ENCODE assay signal across 20 cellular contexts in genomic region chr11:117679464-117679863, GRCh38.
DNase-seq lines count a peak whose midpoint lies in the region; ATAC-seq and TF ChIP-seq lines count a peak whose summit lies in the region.
"Had no signal": no experiment of that assay in that cellular context is flagged by ENCODE, and none has a peak within 500 bp of the region (broad histone marks: within the 10 kb centered on the region; RNA-seq: fewer than 3 reads in every experiment).

No MANE protein-coding gene starts in this region.

- H3K79me2 ChIP-seq in GM23338 (replicated peaks; ENCODE audit: insufficient read depth) (no peaks in the 10 kb centered on the region), hepatocyte (no peaks in the 10 kb centered on the region), neural progenitor cell (ENCODE audit: low read depth) (no peaks in the 10 kb centered on the region)

- TF ChIP-seq CTCF in GM23338 (conservative IDR thresholded peaks at IDR 0.05; ENCODE audit: low read depth in 2 of 2) (no peak), WTC11 (IDR thresholded peaks at IDR 0.05) (no peak), hepatocyte (IDR thresholded peaks at IDR 0.05; ENCODE audit: poor library complexity) (no peak), neural progenitor cell (IDR thresholded peaks at IDR 0.05) (no peak)

- no peak overlapping the region for H3K9ac ChIP-seq in neural progenitor cell
- H3K9ac ChIP-seq: SK-N-SH had no signal

- H3K27ac ChIP-seq in GM23338 (ENCODE audit: low read depth) (no peak overlapping the region), hepatocyte (peak overlapping the region; percentile 73), neural progenitor cell (no peak overlapping the region)

- CTCF ChIA-PET in WTC11 (lab: Charles Lee), result interaction anchor here (0.8 to 1.6 kb wide), 6 partner anchors 24 to 253 kb away, joined by 3 to 5 read pairs (median 3); no protein-coding TSS in a partner anchor

- H3F3A ChIP-seq in GM23338 (replicated peaks; ENCODE audit: low read depth), result no peaks in the 10 kb centered on the region
- H3F3A ChIP-seq in neural progenitor cell (ENCODE audit: low read depth), result no peaks in the 10 kb centered on the region

- H3K36me3 ChIP-seq in GM23338 (ENCODE audit: insufficient read depth) (no peaks in the 10 kb centered on the region), hepatocyte (replicated peaks; ENCODE audit: insufficient read depth, low read depth) (no peaks in the 10 kb centered on the region), neural progenitor cell (no peaks in the 10 kb centered on the region)

- H3K27ac Mint-ChIP-seq in GM23338, result no peak overlapping the region
- no peak overlapping the region for H3K27ac Mint-ChIP-seq in WTC11
- H3K27ac Mint-ChIP-seq in neural progenitor cell, result peak overlapping the region; percentile 68

- H3K9me2 ChIP-seq in GM23338 (ENCODE audit: insufficient read depth) (no peaks in the 10 kb centered on the region), hepatocyte (replicated peaks; ENCODE audit: insufficient read depth) (no peaks in the 10 kb centered on the region)
- H3K9me2 ChIP-seq: SK-N-SH had no signal

- H3K4me1 Mint-ChIP-seq in GM23338 (peaks cover 38% of the 10 kb centered on the region), WTC11 (peaks cover 42% of the 10 kb centered on the region), neural progenitor cell (peaks cover 35% of the 10 kb centered on the region)

- no peaks in the 10 kb centered on the region for H3K36me3 Mint-ChIP-seq in GM23338 (ENCODE audit: low read depth)
- no peaks in the 10 kb centered on the region for H3K36me3 Mint-ChIP-seq in WTC11
- no peaks in the 10 kb centered on the region for H3K36me3 Mint-ChIP-seq in neural progenitor cell

- POLR2A ChIA-PET in WTC11 (lab: Charles Lee), result no interaction called here

- H3K9me3 ChIP-seq in hepatocyte (ENCODE audit: low read depth), result no peaks in the 10 kb centered on the region
- no peaks in the 10 kb centered on the region for H3K9me3 ChIP-seq in neural progenitor cell (ENCODE audit: low read depth)
- H3K9me3 ChIP-seq: SK-N-SH had no signal

- H3K4me2 ChIP-seq in GM23338, result no peak overlapping the region
- H3K4me2 ChIP-seq in hepatocyte, result no peak overlapping the region
- no peak overlapping the region for H3K4me2 ChIP-seq in neural progenitor cell
- H3K4me2 ChIP-seq: SK-N-SH had no signal

- ATAC-seq in GM23338, result peak; percentile 78
- ATAC-seq in WTC11, result peak; percentile 66
- ATAC-seq in SK-N-SH treated with all-trans-retinoic acid at 6 μM for 48 hours, result no peak
- ATAC-seq in GM18519 (IDR thresholded peaks at IDR 0.05; ENCODE audit: low FRiP score, unreplicated experiment), result no peak
- ATAC-seq: Panc1 had no signal

- no peak for DNase-seq in GM23338 (ENCODE audit: low spot score)
- DNase-seq in WTC11 (ENCODE audit: low spot score), result no peak
- peak; percentile 44 for DNase-seq in hepatocyte (ENCODE audit: low spot score)
- no peak for DNase-seq in neural progenitor cell (ENCODE audit: low spot score)
- DNase-seq in cerebellum (ENCODE audit: low spot score), result no peak
- no peak for DNase-seq in stimulated activated naive CD4-positive, alpha-beta T cell treated with Interleukin-2 at 50 U/mL for 16 hours (lab: John Stamatoyannopoulos, UW)
- DNase-seq: GDM1; KBM-7; MM.1S; NCI-H1048; NCI-H1436; NCI-H1930; NCI-H345; NCI-H774; NK-92 treated with Interleukin-12 subunit alpha and Interleukin-12 subunit beta, amount 100 ng/mL, for 24 hours; SIG-M5 had no signal

- H3K27me3 ChIP-seq in GM23338 (ENCODE audit: insufficient read depth), result no peaks in the 10 kb centered on the region
- peaks cover 19% of the 10 kb centered on the region for H3K27me3 ChIP-seq in hepatocyte
- peaks cover 21% of the 10 kb centered on the region for H3K27me3 ChIP-seq in neural progenitor cell

- peaks cover 7% of the 10 kb centered on the region for H3K27me3 Mint-ChIP-seq in GM23338 (ENCODE audit: insufficient read depth, low read depth, poor library complexity)
- H3K27me3 Mint-ChIP-seq in WTC11 (ENCODE audit: low read depth), result peaks cover 7% of the 10 kb centered on the region
- peaks cover 17% of the 10 kb centered on the region for H3K27me3 Mint-ChIP-seq in neural progenitor cell (ENCODE audit: insufficient read depth, low read depth)

- H3K4me1 ChIP-seq in GM23338 (ENCODE audit: insufficient read depth) (peaks cover 22% of the 10 kb centered on the region), hepatocyte (ENCODE audit: insufficient read depth) (peaks cover 23% of the 10 kb centered on the region), neural progenitor cell (peaks cover 19% of the 10 kb centered on the region)

- H3K9me3 Mint-ChIP-seq in GM23338 (no peaks in the 10 kb centered on the region; the same call in 2 of the 3 replicates), WTC11 (no peaks in the 10 kb centered on the region), neural progenitor cell (no peaks in the 10 kb centered on the region)

- H4K20me1 ChIP-seq in GM23338 (replicated peaks; ENCODE audit: insufficient read depth) (no peaks in the 10 kb centered on the region), hepatocyte (ENCODE audit: insufficient read depth, poor library complexity, severe bottlenecking) (no peaks in the 10 kb centered on the region), neural progenitor cell (ENCODE audit: low read depth) (no peaks in the 10 kb centered on the region)

- WGBS in hepatocyte (ENCODE audit: low lambda C conversion rate, missing lambda C conversion rate), result 65% methylated on average over 3 of the region's 3 CpGs

- no peak overlapping the region for H3K4me3 ChIP-seq in GM23338
- no peak overlapping the region for H3K4me3 ChIP-seq in hepatocyte
- H3K4me3 ChIP-seq in neural progenitor cell, result no peak overlapping the region

- H2AFZ ChIP-seq in GM23338 (no peak overlapping the region), hepatocyte (no peak overlapping the region), neural progenitor cell (replicated peaks) (no peak overlapping the region)

- H3K4me3 Mint-ChIP-seq in GM23338 (no peak overlapping the region), WTC11 (no peak overlapping the region), neural progenitor cell (no peak overlapping the region)

TF ChIP-seq in GM23338, 12 proteins besides CTCF, POLR2A, EP300 and RAD21 (continues in another document):
- no peak for TF ChIP-seq ZNF114 (CRISPR knock-in tag; IDR thresholded peaks at IDR 0.05)
- no peak for TF ChIP-seq ETS1 (IDR thresholded peaks at IDR 0.05)

TF ChIP-seq in WTC11, 78 proteins besides CTCF, POLR2A, EP300 and RAD21:
- TF ChIP-seq ERG (CRISPR knock-in tag; IDR thresholded peaks at IDR 0.05) (no peak), GRHL2 (CRISPR knock-in tag; IDR thresholded peaks at IDR 0.05; ENCODE audit: insufficient replicate concordance, severe bottlenecking) (no peak), OVOL2 (CRISPR knock-in tag; IDR thresholded peaks at IDR 0.05; ENCODE audit: borderline replicate concordance) (no peak), IRF1 (CRISPR knock-in tag; IDR thresholded peaks at IDR 0.05) (no peak), ZNF423 (CRISPR knock-in tag; IDR thresholded peaks at IDR 0.05) (peak; percentile 68)

TF ChIP-seq in SK-N-SH treated with all-trans-retinoic acid at 6 μM for 48 hours, 23 proteins besides CTCF, POLR2A, EP300 and RAD21 (continues in another document):
- no peak for TF ChIP-seq ZNF70 (CRISPR knock-in tag; IDR thresholded peaks at IDR 0.05)
- no peak for TF ChIP-seq POU6F1 (CRISPR knock-in tag; IDR thresholded peaks at IDR 0.05; ENCODE audit: borderline replicate concordance, low read depth)
- no peak for TF ChIP-seq PATZ1 (CRISPR knock-in tag; IDR thresholded peaks at IDR 0.05; ENCODE audit: borderline replicate concordance)
- TF ChIP-seq ESRRG (CRISPR knock-in tag; IDR thresholded peaks at IDR 0.05), result no peak
- no peak for TF ChIP-seq RARB (CRISPR knock-in tag; IDR thresholded peaks at IDR 0.05)
- TF ChIP-seq BACH2 (CRISPR knock-in tag; IDR thresholded peaks at IDR 0.05; ENCODE audit: borderline replicate concordance), result no peak
- no peak for TF ChIP-seq ZNF565 (CRISPR knock-in tag; conservative IDR thresholded peaks at IDR 0.05; ENCODE audit: low read depth)
- TF ChIP-seq TOX (CRISPR knock-in tag; IDR thresholded peaks at IDR 0.05; ENCODE audit: borderline replicate concordance), result no peak
- TF ChIP-seq SNAI2 (CRISPR knock-in tag; IDR thresholded peaks at IDR 0.05), result no peak
- no peak for TF ChIP-seq CSDC2 (CRISPR knock-in tag; IDR thresholded peaks at IDR 0.05)
- TF ChIP-seq ZNF8 (CRISPR knock-in tag; IDR thresholded peaks at IDR 0.05), result no peak
- no peak for TF ChIP-seq ISL1 (CRISPR knock-in tag; IDR thresholded peaks at IDR 0.05)
- TF ChIP-seq ARNTL (CRISPR knock-in tag; IDR thresholded peaks at IDR 0.05; ENCODE audit: borderline replicate concordance, low read depth), result no peak
- no peak for TF ChIP-seq ZFP30 (CRISPR knock-in tag; IDR thresholded peaks at IDR 0.05)
- TF ChIP-seq ZC3H10 (CRISPR knock-in tag; IDR thresholded peaks at IDR 0.05), result no peak
- no peak for TF ChIP-seq OSR1 (CRISPR knock-in tag; IDR thresholded peaks at IDR 0.05)

Comparison
In these comparisons a context has a peak if more than half of its experiments do, and no peak if none do; other contexts are left out.
1. ATAC-seq: peak in GM23338 (single experiment) and WTC11 (single experiment); none in SK-N-SH treated with all-trans-retinoic acid at 6 μM for 48 hours (single experiment) and GM18519 (single experiment).